8 cellular contexts compared by ENCODE assay signal in genomic region chr1:35769759-35770446, GRCh38. TPM values are rescaled to one million over a fixed set of nuclear protein-coding genes. Genes with fewer than 3 reads are reported as not detected.
A peak's percentile ranks its signal among the peaks of the same experiment; 100 is the strongest.
DNase-seq lines count a peak whose midpoint lies in the region; ATAC-seq lines count a peak whose summit lies in the region.

CLSPN (minus strand) TSS chr1:35769978; CDS start chr1:35769870, 108 bp downstream.

- H3K9me3 Mint-ChIP-seq in IgD-negative memory B cell: no peaks in the 10 kb centered on the region

- no peaks in the 10 kb centered on the region for H3K27me3 Mint-ChIP-seq in IgD-negative memory B cell

- peak; percentile 91 for ATAC-seq in GM21529 (IDR thresholded peaks at IDR 0.05; ENCODE audit: unreplicated experiment)

- DNase-seq in DMS 273 treated with DMSO at 0.1 percent for 48 hours (lab: John Stamatoyannopoulos, UW) (peak; percentile 91), OCI-M2 (lab: John Stamatoyannopoulos, UW; ENCODE audit: unreplicated experiment) (peak; percentile 83), activated T-cell treated with anti-CD3 and anti-CD28 coated beads for 4 hours (peak; percentile 91), epithelial cell of prostate (ENCODE audit: low read depth, low spot score) (peak; percentile 54), mucosa of gallbladder (ENCODE audit: low spot score) (peak; percentile 94)
- peak; percentile 81 to 91 for DNase-seq in stimulated activated CD8-positive, alpha-beta memory T cell treated with anti-CD3 and anti-CD28 coated beads, Interleukin-4, amount 100 ng/mL, for 4 hours (ENCODE audit: low read depth in 2 of 2, low spot score in 1 of 2)

- H3K4me3 Mint-ChIP-seq in IgD-negative memory B cell: peak within 1 kb of the TSS; percentile 88 to 99 (median 98)

- H3K27ac ChIP-seq in epithelial cell of prostate: peak within 1 kb of the TSS; percentile 67

- H3K27ac Mint-ChIP-seq in IgD-negative memory B cell: peak within 1 kb of the TSS; percentile 52 to 96 (median 80)

- H3K4me1 Mint-ChIP-seq in IgD-negative memory B cell: peaks cover 4 to 11% (median 8%) of the 10 kb centered on the region in 3 donors

- no peaks in the 10 kb centered on the region for H3K36me3 Mint-ChIP-seq in IgD-negative memory B cell

RNA-seq across cellular contexts. Expression of gene CLSPN, which starts in this region (rescaled TPM):
- 0.23 TPM for polyA plus RNA-seq in IgD-negative memory B cell
- 0.95 TPM for total RNA-seq in mucosa of gallbladder

Comparison
In these comparisons a context has a peak if more than half of its experiments do, and no peak if none do; other contexts are left out.
1. Peak in every context shown above with its lines: DNase-seq, ATAC-seq and H3K27ac ChIP-seq.
2. Peak in DNase-seq in mucosa of gallbladder; RNA of the gene not detected or under 1 TPM.